In the genomic region with DNA sequence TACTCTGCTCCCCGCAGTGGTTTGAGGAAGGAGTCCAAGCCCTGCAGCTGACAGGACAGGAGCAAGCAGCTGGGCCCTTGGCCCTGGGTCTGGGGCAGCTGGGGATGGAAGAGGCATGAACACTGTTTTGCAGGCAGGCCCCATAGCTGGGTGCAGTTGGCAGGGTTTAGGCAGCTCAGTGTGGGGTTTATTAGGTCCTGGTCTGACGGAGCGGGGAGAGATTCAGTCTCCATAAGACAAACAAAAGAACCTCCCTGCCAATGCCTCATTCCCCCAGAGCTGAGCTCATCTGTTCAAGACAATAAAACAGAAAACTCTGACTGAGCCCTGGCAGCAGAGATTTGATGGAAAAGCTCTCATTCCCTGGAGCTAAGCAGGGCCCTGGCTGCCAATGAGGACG, we compare ENCODE assay signal across 21 cellular contexts. TPM values are rescaled to one million over a fixed set of nuclear protein-coding genes. Genes with fewer than 3 reads are reported as not detected.
A peak's percentile ranks its signal among the peaks of the same experiment; 100 is the strongest.
DNase-seq lines count a peak whose midpoint lies in the region; ATAC-seq and TF ChIP-seq lines count a peak whose summit lies in the region.
"Had no signal": no experiment of that assay in that cellular context is flagged by ENCODE, and none has a peak within 500 bp of the region (broad histone marks: within the 10 kb centered on the region; RNA-seq: fewer than 3 reads in every experiment).

No MANE protein-coding gene starts in this region.

- H3K4me3 ChIP-seq in left ventricle myocardium inferior, result no peak overlapping the region
- no peak overlapping the region for H3K4me3 ChIP-seq in PC-3 (ENCODE audit: low read length)
- H3K4me3 ChIP-seq: esophagus muscularis mucosa, SJSA1, testis had no signal

- H3K79me2 ChIP-seq in PC-3 (ENCODE audit: low read length), result no peaks in the 10 kb centered on the region

- H3K4me1 ChIP-seq in left ventricle myocardium inferior, result no peaks in the 10 kb centered on the region
- no peaks in the 10 kb centered on the region for H3K4me1 ChIP-seq in PC-3 (ENCODE audit: insufficient read depth, low read length)
- H3K4me1 ChIP-seq: testis had no signal

- H3K27me3 ChIP-seq in left ventricle myocardium inferior (ENCODE audit: low read depth) (no peaks in the 10 kb centered on the region), PC-3 (ENCODE audit: low read length) (no peaks in the 10 kb centered on the region)
- H3K27me3 ChIP-seq: esophagus muscularis mucosa, SJSA1, testis had no signal

- no peak overlapping the region for H3K4me2 ChIP-seq in PC-3 (ENCODE audit: low read length)
- H3K4me2 ChIP-seq: KMS-11 had no signal

- no TSS peak for BruUV-seq in PC-3 (replicated peaks; lab: Mats Ljungman, UMichigan)

- no peak overlapping the region for H3K9ac ChIP-seq in PC-3 (ENCODE audit: low read length)
- H3K9ac ChIP-seq: KMS-11 had no signal

- no peaks in the 10 kb centered on the region for H4K20me1 ChIP-seq in PC-3 (ENCODE audit: low read length)

- H3K9me3 ChIP-seq in left ventricle myocardium inferior (replicated peaks), result peaks cover 17% of the 10 kb centered on the region
- H3K9me3 ChIP-seq in PC-3 (ENCODE audit: low read length), result no peaks in the 10 kb centered on the region
- H3K9me3 ChIP-seq: testis had no signal

- H3F3A ChIP-seq in PC-3 (ENCODE audit: low read length, unreplicated experiment), result no peaks in the 10 kb centered on the region

- ATAC-seq in Right ventricle myocardium superior (ENCODE audit: poor library complexity) (peak; percentile 27), GM21576 (IDR thresholded peaks at IDR 0.05; ENCODE audit: unreplicated experiment) (no peak), HG03196 (IDR thresholded peaks at IDR 0.05; ENCODE audit: unreplicated experiment) (no peak), PC-3 (no peak; the same call in 1 of the 2 replicates), HG03469 (IDR thresholded peaks at IDR 0.05; ENCODE audit: unreplicated experiment) (no peak)

- H3K9me2 ChIP-seq in PC-3 (replicated peaks; ENCODE audit: low read length), result no peaks in the 10 kb centered on the region

- H3K27ac ChIP-seq in left ventricle myocardium inferior (replicated peaks), result no peak overlapping the region
- no peak overlapping the region for H3K27ac ChIP-seq in PC-3 (ENCODE audit: low read length)
- H3K27ac ChIP-seq: esophagus muscularis mucosa, KMS-11, SJSA1, testis had no signal

- H2AFZ ChIP-seq in PC-3 (ENCODE audit: low read length), result no peak overlapping the region

- no peak for DNase-seq in Right ventricle myocardium superior
- no peak for DNase-seq in left ventricle myocardium inferior
- DNase-seq in head of caudate nucleus, result peak; percentile 26 to 89 (median 69)
- DNase-seq in pons (ENCODE audit: low spot score), result peak; percentile 37
- DNase-seq in PC-3, result no peak
- DNase-seq: 8988T; activated CD4-positive, alpha-beta T cell treated with anti-CD3 and anti-CD28 coated beads, Interleukin-2, amount 50 U/mL, for 48 hours; effector CD4-positive, alpha-beta T cell; NCI-H1048; NCI-H2081 treated with DMSO at 0.1 percent for 48 hours; NCI-H526; small intestine; stimulated activated CD4-positive, alpha-beta T cell treated with anti-CD3 and anti-CD28 coated beads, Interleukin-4, amount 100 ng/mL, for 4 hours; T-helper 2 cell; testis had no signal

- CTCF ChIA-PET in PC-3 (lab: Charles Lee), result no interaction called here

- POLR2A ChIA-PET in PC-3 (lab: Charles Lee; ENCODE audit: unreplicated experiment), result no interaction called here

- H3K36me3 ChIP-seq in left ventricle myocardium inferior (peaks cover 6% of the 10 kb centered on the region), PC-3 (ENCODE audit: low read depth, low read length) (no peaks in the 10 kb centered on the region)
- H3K36me3 ChIP-seq: esophagus muscularis mucosa, SJSA1 had no signal

- intact Hi-C loops in Right ventricle myocardium superior (cut with DNase I), result no loop called here
- intact Hi-C loops in left ventricle myocardium inferior (cut with micrococcal nuclease), result no loop called here
- intact Hi-C loops in head of caudate nucleus (cut with DNase I), result no loop called here
- intact Hi-C loops in PC-3 (cut with micrococcal nuclease), result no loop called here

- TF ChIP-seq CTCF in left ventricle myocardium inferior (IDR thresholded peaks at IDR 0.05; ENCODE audit: borderline replicate concordance), result no peak
- TF ChIP-seq CTCF in PC-3 (conservative IDR thresholded peaks at IDR 0.05; ENCODE audit: low read depth, low read length), result no peak

RNA-seq across cellular contexts. Expression of a gene that starts 37.3 kb away (rescaled TPM):
- total RNA-seq in Right ventricle myocardium superior, result 2.2 TPM
- 3.4 TPM for total RNA-seq in left ventricle myocardium inferior
- 0.46 and 1.4 TPM in 2 replicates for total RNA-seq in PC-3 (2014; rRNA removed)

Comparison
In these comparisons a context has a peak if more than half of its experiments do, and no peak if none do; other contexts are left out.
1. DNase-seq: peak in head of caudate nucleus (42 of 42) and pons (single experiment); none in Right ventricle myocardium superior (single experiment), left ventricle myocardium inferior (single experiment) and PC-3 (single experiment).